In genomic region chrX:57906790-57907189, GRCh38 we compare ENCODE assay signal across 10 cellular contexts. TPM values are rescaled to one million over a fixed set of nuclear protein-coding genes. Genes with fewer than 3 reads are reported as not detected.
DNase-seq lines count a peak whose midpoint lies in the region; ATAC-seq and TF ChIP-seq lines count a peak whose summit lies in the region.
"Had no signal": no experiment of that assay in that cellular context is flagged by ENCODE, and none has a peak within 500 bp of the region (broad histone marks: within the 10 kb centered on the region; RNA-seq: fewer than 3 reads in every experiment).

No MANE protein-coding gene starts in this region.

- H3K4me2 ChIP-seq in Karpas-422 (ENCODE audit: low read depth, low read length, poor library complexity, severe bottlenecking), result peak overlapping the region; percentile 10

- peaks cover 0 to 4% of the 10 kb centered on the region in 2 donors for H3K27me3 Mint-ChIP-seq in CD8-positive, alpha-beta memory T cell
- H3K27me3 Mint-ChIP-seq in natural killer cell (ENCODE audit: low read depth in 2 of 2) (no peaks in the 10 kb centered on the region), mesothelial cell of epicardium (ENCODE audit: low read depth) (no peaks in the 10 kb centered on the region)

- intact Hi-C loops in natural killer cell (cut with micrococcal nuclease), result no loop called here

- H3K79me2 ChIP-seq in Karpas-422 (ENCODE audit: low read length), result peaks cover 33% of the 10 kb centered on the region

- H3K36me3 Mint-ChIP-seq in CD8-positive, alpha-beta memory T cell, result peaks cover 0 to 20% (median 0%) of the 10 kb centered on the region in 3 donors
- H3K36me3 Mint-ChIP-seq in natural killer cell (no peaks in the 10 kb centered on the region), mesothelial cell of epicardium (no peaks in the 10 kb centered on the region)

- no peak overlapping the region for H3K9ac ChIP-seq in Karpas-422 (ENCODE audit: low read length)

- in situ Hi-C loops in astrocyte of the spinal cord (cut with HindIII; ENCODE audit: low sequenced_read_pairs), result no loop called here

- H3K27ac ChIP-seq in CD8-positive, alpha-beta memory T cell (ENCODE audit: low read depth, low read length), result no peak overlapping the region
- no peak overlapping the region for H3K27ac ChIP-seq in Karpas-422 (ENCODE audit: low read length)

- H3K4me1 Mint-ChIP-seq in CD8-positive, alpha-beta memory T cell, result peaks cover 29 to 70% (median 55%) of the 10 kb centered on the region in 3 donors
- peaks cover 22 to 29% of the 10 kb centered on the region in 2 donors for H3K4me1 Mint-ChIP-seq in natural killer cell
- no peaks in the 10 kb centered on the region for H3K4me1 Mint-ChIP-seq in mesothelial cell of epicardium

- H4K20me1 ChIP-seq in Karpas-422 (ENCODE audit: insufficient read depth, low read depth, low read length), result no peaks in the 10 kb centered on the region

- no peak for DNase-seq in CD8-positive, alpha-beta memory T cell
- DNase-seq in Karpas-422, result no peak
- peak; percentile 60 for DNase-seq in astrocyte of the spinal cord (ENCODE audit: low read depth, low spot score)
- no peak for DNase-seq in natural killer cell
- no peak for DNase-seq in central memory CD4-positive, alpha-beta T cell
- DNase-seq in NOMO-1 (lab: John Stamatoyannopoulos, UW; ENCODE audit: unreplicated experiment in 2 of 2), result no peak
- no peak for DNase-seq in SHP77 treated with DMSO at 0.1 percent for 48 hours (lab: John Stamatoyannopoulos, UW)
- no peak for DNase-seq in mesothelial cell of epicardium (ENCODE audit: low spot score in 2 of 2, unreplicated experiment in 2 of 2)
- DNase-seq: occipital lobe had no signal

- CTCF ChIA-PET in CD8-positive, alpha-beta memory T cell (lab: Charles Lee), result interaction anchor here (1.0 kb wide), 1 partner anchor 85 kb away, joined by 4 read pairs; no protein-coding TSS in a partner anchor

- no peak for ATAC-seq in natural killer cell
- ATAC-seq: HCT116 had no signal

- no peaks in the 10 kb centered on the region for H3K9me3 Mint-ChIP-seq in CD8-positive, alpha-beta memory T cell
- H3K9me3 Mint-ChIP-seq in natural killer cell (no peaks in the 10 kb centered on the region), mesothelial cell of epicardium (peaks cover 54% of the 10 kb centered on the region)

- no peaks in the 10 kb centered on the region for H3K36me3 ChIP-seq in CD8-positive, alpha-beta memory T cell (ENCODE audit: insufficient read depth, low read length)
- H3K36me3 ChIP-seq in Karpas-422 (ENCODE audit: insufficient read depth, low read length), result peaks cover 7% of the 10 kb centered on the region; the same call in 1 of the 2 replicates

- POLR2A ChIA-PET in CD8-positive, alpha-beta memory T cell (lab: Charles Lee), result no interaction called here

- no peaks in the 10 kb centered on the region for H3K27me3 ChIP-seq in CD8-positive, alpha-beta memory T cell (ENCODE audit: insufficient read depth, low read length, poor library complexity, severe bottlenecking)
- H3K27me3 ChIP-seq in Karpas-422 (ENCODE audit: low read length), result no peaks in the 10 kb centered on the region

- H2AFZ ChIP-seq in Karpas-422 (ENCODE audit: low read length), result no peak overlapping the region

- no peak for TF ChIP-seq CTCF in astrocyte of the spinal cord (IDR thresholded peaks at IDR 0.05; ENCODE audit: low read depth, low read length)
- no peak for TF ChIP-seq CTCF in natural killer cell (IDR thresholded peaks at IDR 0.05)
- TF ChIP-seq CTCF in mesothelial cell of epicardium (IDR thresholded peaks at IDR 0.05; ENCODE audit: unreplicated experiment), result no peak

- no peaks in the 10 kb centered on the region for H3K9me2 ChIP-seq in Karpas-422 (replicated peaks; ENCODE audit: insufficient read depth, low read length)

- H3K4me3 ChIP-seq in CD8-positive, alpha-beta memory T cell (ENCODE audit: low read length), result no peak overlapping the region
- 0 out of 2 replicates have a peak overlapping the region, but pooled peaks have one; percentile 4 for H3K4me3 ChIP-seq in Karpas-422 (ENCODE audit: low read length)
- no peak overlapping the region for H3K4me3 ChIP-seq in astrocyte of the spinal cord (ENCODE audit: low read depth, low read length)

- H3K9me3 ChIP-seq in CD8-positive, alpha-beta memory T cell (ENCODE audit: low read length), result no peaks in the 10 kb centered on the region
- no peaks in the 10 kb centered on the region for H3K9me3 ChIP-seq in Karpas-422 (ENCODE audit: low read length)

- peaks cover 9% of the 10 kb centered on the region for H3K4me1 ChIP-seq in CD8-positive, alpha-beta memory T cell (ENCODE audit: insufficient read depth, low read length)
- H3K4me1 ChIP-seq in Karpas-422 (ENCODE audit: low read length), result peaks cover 26% of the 10 kb centered on the region

- peak overlapping the region in 6 of 7 donors; percentile 18 to 56 (median 48) for H3K4me3 Mint-ChIP-seq in CD8-positive, alpha-beta memory T cell
- H3K4me3 Mint-ChIP-seq in natural killer cell, result peak overlapping the region; percentile 29
- no peak overlapping the region for H3K4me3 Mint-ChIP-seq in mesothelial cell of epicardium

- H3K27ac Mint-ChIP-seq in CD8-positive, alpha-beta memory T cell, result peak overlapping the region in 7 of 8 donors; percentile 12 to 75 (median 61)
- H3K27ac Mint-ChIP-seq in natural killer cell (peak overlapping the region; percentile 65 to 81), mesothelial cell of epicardium (no peak overlapping the region)

RNA-seq across cellular contexts. Expression of gene ZXDA, which starts 3.5 kb away (rescaled TPM):
- total RNA-seq in CD8-positive, alpha-beta memory T cell, result 1 to 10 TPM; 3.9 to 4.3 TPM
- 4.2 TPM for polyA plus RNA-seq in CD8-positive, alpha-beta memory T cell
- 6.3 and 10.6 TPM in 2 replicates for total RNA-seq in Karpas-422 (2014; rRNA removed; shearing (Covaris generic); ENCODE audit: low replicate concordance)
- total RNA-seq in natural killer cell (10 to 100 TPM; 10.4 to 12.0 (median 10.9) TPM), mesothelial cell of epicardium (0.16 to 0.38 TPM (median 0.36 TPM) in 3 replicates)
